ENCODE assay signal across 25 cellular contexts in genomic region chr15:58279106-58279505, GRCh38.
"Had no signal": no experiment of that assay in that cellular context is flagged by ENCODE, and none has a peak within 500 bp of the region (broad histone marks: within the 10 kb centered on the region; RNA-seq: fewer than 3 reads in every experiment).

No MANE protein-coding gene starts in this region.

- H3K4me1 ChIP-seq: Peyer's patch had no signal

- FAIRE-seq: bronchial epithelial cell had no signal

- H3K27ac ChIP-seq: Peyer's patch, RWPE1, SJSA1 had no signal

- H3K36me3 ChIP-seq: Peyer's patch, SJSA1 had no signal

- H3K27me3 ChIP-seq: Peyer's patch, SJSA1 had no signal

- H3K4me3 ChIP-seq: Peyer's patch, SJSA1 had no signal

- H3K9me3 ChIP-seq: Peyer's patch, SJSA1 had no signal

- DNase-seq: activated CD4-positive, alpha-beta T cell treated with anti-CD3 and anti-CD28 coated beads, Interleukin-2, amount 10 ng/mL, durations not matched to agents 24 days and 14 days; activated CD4-positive, alpha-beta T cell treated with anti-CD3 and anti-CD28 coated beads, Interleukin-2, amount 50 U/mL, for 48 hours; activated CD4-positive, CD25-positive, alpha-beta regulatory T cell treated with anti-CD3 and anti-CD28 coated beads, Interleukin-2, amount 50 U/mL, for 72 hours; activated CD8-positive, alpha-beta memory T cell treated with anti-CD3 and anti-CD28 coated beads, Interleukin-2, amount 10 ng/mL, durations not matched to agents 7 days and 5 days; activated effector memory CD4-positive, alpha-beta T cell treated with Interleukin-2 at 50 U/mL for 16 hours; activated naive CD4-positive, alpha-beta T cell; activated T-cell treated with anti-CD3 and anti-CD28 coated beads, Interleukin-2, amount 50 U/mL, for 24 hours; aorta; central memory CD4-positive, alpha-beta T cell; Karpas-422; NCI-H1105 treated with DMSO at 0.1 percent for 48 hours; NCI-H1436 treated with DMSO at 0.1 percent for 48 hours; NCI-H187 treated with DMSO at 0.1 percent for 48 hours; NCI-H2171; NCI-H2227 treated with DMSO at 0.1 percent for 48 hours; NCI-H446 treated with DMSO at 0.1 percent for 48 hours; NCI-H526 treated with DMSO at 0.1 percent for 48 hours; NCI-H82; NK-92 treated with Interleukin-12 subunit alpha and Interleukin-12 subunit beta, amount 100 ng/mL, for 24 hours; Peyer's patch; Right ventricle myocardium superior; SW 1271 had no signal
